19 cellular contexts compared by ENCODE assay signal in the genomic region with DNA sequence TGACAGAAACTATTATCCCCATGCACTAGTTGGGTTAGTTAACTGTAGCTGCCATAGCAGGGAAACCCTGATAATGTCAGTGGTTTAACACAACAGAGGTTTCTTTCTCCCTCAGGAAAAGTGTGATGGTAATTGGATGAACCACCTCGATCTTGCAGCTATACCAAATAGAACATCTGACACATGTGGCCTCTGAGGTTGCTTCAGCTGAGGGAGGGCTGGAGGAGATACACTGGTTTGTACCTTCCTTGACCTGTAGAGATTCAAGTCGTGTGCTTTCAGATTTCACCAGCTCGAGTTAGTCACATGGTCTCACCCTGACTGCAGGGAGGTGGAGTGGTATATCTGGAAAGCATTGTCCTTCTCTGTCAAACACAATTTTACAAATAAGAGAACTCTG.
"Had no signal": no experiment of that assay in that cellular context is flagged by ENCODE, and none has a peak within 500 bp of the region (broad histone marks: within the 10 kb centered on the region; RNA-seq: fewer than 3 reads in every experiment).

No MANE protein-coding gene starts in this region.

- H3K27ac ChIP-seq: heart left ventricle, ovary, suprapubic skin, thyroid gland, upper lobe of left lung, uterus had no signal

- H3K36me3 ChIP-seq: heart left ventricle, ovary, suprapubic skin, thyroid gland, upper lobe of left lung, uterus had no signal

- H3K27me3 ChIP-seq: ovary, suprapubic skin, thyroid gland, upper lobe of left lung, uterus had no signal

- H3K4me3 ChIP-seq: heart left ventricle, mucosa of descending colon, ovary, suprapubic skin, thyroid gland, upper lobe of left lung, uterus had no signal

- H3K4me1 ChIP-seq: heart left ventricle, suprapubic skin, upper lobe of left lung, uterus had no signal

- H3K27ac Mint-ChIP-seq: naive thymus-derived CD8-positive, alpha-beta T cell had no signal

- DNase-seq: effector memory CD4-positive, alpha-beta T cell; heart left ventricle; hippocampal formation; kidney glomerular epithelial cell; mammary epithelial cell; mucosa of descending colon; naive thymus-derived CD8-positive, alpha-beta T cell; nucleus accumbens; ovary; right cardiac atrium; small intestine; stimulated activated CD4-positive, alpha-beta T cell treated with anti-CD3 and anti-CD28 coated beads, Interleukin-12 subunit alpha, Interleukin-12 subunit beta, amount 100 ng/mL, for 4 hours; stimulated activated naive CD4-positive, alpha-beta T cell; thyroid gland; upper lobe of left lung; uterus had no signal

- H3K4me3 Mint-ChIP-seq: naive thymus-derived CD8-positive, alpha-beta T cell had no signal

- H3K9me3 Mint-ChIP-seq: naive thymus-derived CD8-positive, alpha-beta T cell had no signal

- FAIRE-seq: islet of Langerhans, small intestine had no signal

- ATAC-seq: esophagus mucosa; heart left ventricle; mucosa of descending colon; naive thymus-derived CD8-positive, alpha-beta T cell; right cardiac atrium had no signal

- H3K9me3 ChIP-seq: heart left ventricle, mucosa of descending colon, ovary, suprapubic skin, thyroid gland, upper lobe of left lung, uterus had no signal

- H3K36me3 Mint-ChIP-seq: naive thymus-derived CD8-positive, alpha-beta T cell had no signal
